In genomic region chr13:25683056-25683455, GRCh38 we compare ENCODE assay signal across 17 cellular contexts.
A peak's percentile ranks its signal among the peaks of the same experiment; 100 is the strongest.
DNase-seq lines count a peak whose midpoint lies in the region; ATAC-seq and TF ChIP-seq lines count a peak whose summit lies in the region.
"Had no signal": no experiment of that assay in that cellular context is flagged by ENCODE, and none has a peak within 500 bp of the region (broad histone marks: within the 10 kb centered on the region; RNA-seq: fewer than 3 reads in every experiment).

No MANE protein-coding gene starts in this region.

- no peak overlapping the region for H2AFZ ChIP-seq in DND-41 (ENCODE audit: low read depth, low read length)

- no peak for TF ChIP-seq CTCF in DND-41 (IDR thresholded peaks at IDR 0.05; ENCODE audit: borderline replicate concordance, extremely low read depth, low read length, poor library complexity, severe bottlenecking)

- peaks cover 20% of the 10 kb centered on the region for H3K4me1 ChIP-seq in DND-41 (ENCODE audit: insufficient read depth, low read length)
- H3K4me1 ChIP-seq in SJCRH30: peaks cover 68% of the 10 kb centered on the region
- H3K4me1 ChIP-seq: HAP-1 had no signal

- H3K9ac ChIP-seq in DND-41 (ENCODE audit: low read depth, low read length): no peak overlapping the region
- H3K9ac ChIP-seq: BLaER1 had no signal

- H3K9me3 ChIP-seq in DND-41 (ENCODE audit: insufficient read depth, low read length, severe bottlenecking) (no peaks in the 10 kb centered on the region), SJCRH30 (replicated peaks) (no peaks in the 10 kb centered on the region)
- H3K9me3 ChIP-seq: BLaER1, HAP-1 had no signal

- H3K27me3 ChIP-seq in DND-41 (ENCODE audit: insufficient read depth, low read length, poor library complexity): no peaks in the 10 kb centered on the region
- H3K27me3 ChIP-seq in SJCRH30: no peaks in the 10 kb centered on the region
- H3K27me3 ChIP-seq: BLaER1 had no signal

- H3K79me2 ChIP-seq in DND-41 (ENCODE audit: insufficient read depth, low read length): no peaks in the 10 kb centered on the region

- DNase-seq in DND-41 (peak; percentile 35), LHCN-M2 (ENCODE audit: low read depth) (peak; percentile 25), SJCRH30 (peak; percentile 74 to 86), myocyte (ENCODE audit: low read depth) (peak; percentile 12), NCI-H2107 (lab: John Stamatoyannopoulos, UW) (no peak), C1 segment of cervical spinal cord (lab: John Stamatoyannopoulos, UW) (no peak)
- DNase-seq: CD4-positive, alpha-beta T cell; CD8-positive, alpha-beta memory T cell; DMS 273 treated with DMSO at 0.1 percent for 48 hours; DMS79 treated with DMSO at 0.1 percent for 48 hours; GOT3; HFFc6 had no signal

- H3K4me3 ChIP-seq in DND-41 (ENCODE audit: low read depth in 1 of 2, low read length in 2 of 2) (no peak overlapping the region), SJCRH30 (no peak overlapping the region)
- H3K4me3 ChIP-seq: BLaER1, HAP-1 had no signal

- no peak overlapping the region; the same call in 1 of the 2 replicates for H3K27ac ChIP-seq in DND-41 (ENCODE audit: low read length)
- H3K27ac ChIP-seq in SJCRH30: peak overlapping the region; percentile 76
- H3K27ac ChIP-seq: 22Rv1, BLaER1 had no signal

- H3K36me3 ChIP-seq in DND-41 (ENCODE audit: insufficient read depth, low read length): no peaks in the 10 kb centered on the region
- H3K36me3 ChIP-seq in SJCRH30: no peaks in the 10 kb centered on the region
- H3K36me3 ChIP-seq: BLaER1, HAP-1 had no signal

- H3K4me2 ChIP-seq in DND-41 (ENCODE audit: insufficient read depth, low read length): no peak overlapping the region
- H3K4me2 ChIP-seq: BLaER1 had no signal

- peak; percentile 89 for ATAC-seq in DND-41 (ENCODE audit: insufficient read depth, low read depth)
- no peak for ATAC-seq in GM21717 (IDR thresholded peaks at IDR 0.05; ENCODE audit: unreplicated experiment)
- no peak for ATAC-seq in HG03378 (IDR thresholded peaks at IDR 0.05; ENCODE audit: unreplicated experiment)

- H4K20me1 ChIP-seq in DND-41 (ENCODE audit: insufficient read depth, low read length): no peaks in the 10 kb centered on the region
- H4K20me1 ChIP-seq: BLaER1 had no signal

Comparison
In these comparisons a context has a peak if more than half of its experiments do, and no peak if none do; other contexts are left out.
1. DNase-seq: peak in DND-41 (single experiment), LHCN-M2 (single experiment), SJCRH30 (2 of 2) and myocyte (single experiment); none in NCI-H2107 (single experiment) and C1 segment of cervical spinal cord (0 of 14).